Comparison of ENCODE assay signal across 9 cellular contexts in the genomic region with DNA sequence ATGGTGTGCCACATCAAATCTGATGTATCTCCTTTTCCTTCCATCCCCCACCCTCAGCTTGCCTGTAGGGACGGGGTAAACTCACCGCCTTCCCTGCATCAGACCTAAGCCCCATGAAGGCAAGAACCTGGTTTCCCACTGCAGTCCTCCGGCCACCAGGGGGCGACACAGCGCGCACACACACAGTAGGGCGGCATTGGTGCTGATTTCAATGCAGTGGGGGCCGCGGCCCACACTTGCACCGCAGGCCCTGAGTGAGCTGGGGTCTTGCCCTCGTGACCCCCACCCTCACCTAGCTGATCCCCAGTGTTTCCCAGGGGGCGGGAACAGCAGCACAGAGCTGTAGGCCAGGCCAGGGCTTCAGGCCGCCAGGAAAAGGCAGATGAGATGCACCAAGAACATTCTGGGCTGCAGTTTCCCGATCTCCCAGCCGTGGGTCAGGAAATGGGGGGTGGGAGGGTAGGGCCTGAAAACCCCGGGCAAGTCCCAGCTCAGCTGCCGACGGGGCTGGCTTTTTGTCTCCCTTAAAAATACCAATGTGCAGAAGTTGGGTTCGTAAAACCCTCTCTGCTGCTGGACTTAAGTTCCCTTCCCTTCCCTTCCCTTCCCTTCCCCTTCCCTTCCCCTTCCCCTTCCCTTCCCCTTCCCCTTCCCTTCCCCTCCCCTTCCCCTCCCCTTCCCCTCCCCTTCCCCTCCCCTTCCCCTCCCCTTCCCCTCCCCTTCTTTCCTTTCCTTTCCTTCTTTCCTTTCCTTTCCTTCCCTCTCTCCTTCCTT. TPM values are rescaled to one million over a fixed set of nuclear protein-coding genes. Genes with fewer than 3 reads are reported as not detected.
DNase-seq lines count a peak whose midpoint lies in the region; ATAC-seq, FAIRE-seq and TF ChIP-seq lines count a peak whose summit lies in the region.
"Had no signal": no experiment of that assay in that cellular context is flagged by ENCODE, and none has a peak within 500 bp of the region (broad histone marks: within the 10 kb centered on the region; RNA-seq: fewer than 3 reads in every experiment).

No MANE protein-coding gene starts in this region.

- H3K9me3 ChIP-seq in A549 (0 out of 3 replicates have a peak, but pooled peaks cover 9% of the 10 kb centered on the region), liver (ENCODE audit: control insufficient read depth in 4 of 4, low read length in 3 of 4) (no peaks in the 10 kb centered on the region), ascending aorta (no peaks in the 10 kb centered on the region)
- H3K9me3 ChIP-seq: gastrocnemius medialis had no signal

- DNase-seq in A549 (ENCODE audit: low read depth in 1 of 2, low spot score in 1 of 2) (peak in 1 of 2 experiments; percentile 24), HUDEP-2 (lab: John Stamatoyannopoulos, UW; ENCODE audit: unreplicated experiment in 76 of 76) (peak in 39 of 76 experiments; percentile 2 to 57 (median 19)), DMS153 (lab: John Stamatoyannopoulos, UW) (no peak), ascending aorta (ENCODE audit: low spot score in 2 of 2) (no peak)
- peak; percentile 50 for DNase-seq in activated T-cell treated with anti-CD3 and anti-CD28 coated beads, Interleukin-2, amount 50 U/mL, for 4 hours
- DNase-seq: gastrocnemius medialis had no signal

- CTCF ChIA-PET in A549 (lab: Yijun Ruan, JAX) = interaction anchor here (1.3 to 2.0 kb wide), 3 partner anchors 10 to 137 kb away, joined by 5 to 9 read pairs (median 5); no protein-coding TSS in a partner anchor

- H3K9me3 Mint-ChIP-seq in activated T-cell treated with anti-CD3 and anti-CD28 coated beads, Interleukin-2, amount 50 U/mL, for 4 hours = no peaks in the 10 kb centered on the region

- H3K36me3 ChIP-seq in liver (ENCODE audit: control insufficient read depth in 4 of 4, insufficient read depth in 3 of 4, low read depth in 1 of 4, low read length in 3 of 4) (no peaks in the 10 kb centered on the region), ascending aorta (no peaks in the 10 kb centered on the region)
- H3K36me3 ChIP-seq: gastrocnemius medialis had no signal

- TF ChIP-seq EP300 in A549 (IDR thresholded peaks at IDR 0.05) = no peak

- peaks cover 18% of the 10 kb centered on the region for H3K27me3 Mint-ChIP-seq in activated T-cell treated with anti-CD3 and anti-CD28 coated beads, Interleukin-2, amount 50 U/mL, for 4 hours (ENCODE audit: low read depth)

- no peak overlapping the region for H3K4me3 Mint-ChIP-seq in activated T-cell treated with anti-CD3 and anti-CD28 coated beads, Interleukin-2, amount 50 U/mL, for 4 hours

- H3K4me3 ChIP-seq in A549 (no peak overlapping the region), liver (ENCODE audit: low read depth in 1 of 3, low read length in 3 of 3) (no peak overlapping the region), ascending aorta (no peak overlapping the region)
- H3K4me3 ChIP-seq: gastrocnemius medialis had no signal

- no peak for TF ChIP-seq RAD21 in A549 (conservative IDR thresholded peaks at IDR 0.05 in 1 of 2, IDR thresholded peaks at IDR 0.05 in 1 of 2)
- peak in 1 of 2 donors; percentile 44 for TF ChIP-seq RAD21 in liver (IDR thresholded peaks at IDR 0.05)

- no peak overlapping the region for H3K4me2 ChIP-seq in A549

- 49% methylated on average over 15 of the region's 19 CpGs for WGBS in A549 (ENCODE audit: missing lambda C conversion rate)
- 51% methylated on average over 19 of the region's 19 CpGs for WGBS in liver

- H3K9ac ChIP-seq in liver (ENCODE audit: low read depth in 1 of 2, low read length in 2 of 2) = no peak overlapping the region

- H3K4me1 ChIP-seq in A549 (no peaks in the 10 kb centered on the region), liver (ENCODE audit: control insufficient read depth in 4 of 4, insufficient read depth in 4 of 4, low read length in 3 of 4) (no peaks in the 10 kb centered on the region), ascending aorta (peaks cover 3 to 4% of the 10 kb centered on the region in 2 donors)
- H3K4me1 ChIP-seq: gastrocnemius medialis had no signal

- TF ChIP-seq POLR2A in A549 (IDR thresholded peaks at IDR 0.05; ENCODE audit: low read length) = no peak

- H3K27ac ChIP-seq in A549 (no peak overlapping the region), liver (ENCODE audit: low read depth in 1 of 2, low read length in 2 of 2) (no peak overlapping the region), ascending aorta (no peak overlapping the region)
- H3K27ac ChIP-seq: gastrocnemius medialis had no signal

- no peak for FAIRE-seq in A549 (lab: Jason Lieb, UNC)

- H3K27me3 ChIP-seq in liver (ENCODE audit: control insufficient read depth in 4 of 4, insufficient read depth in 4 of 4, low read length in 3 of 4) = peaks cover 0 to 6% (median under 1%) of the 10 kb centered on the region in 4 donors
- peaks cover 7% of the 10 kb centered on the region for H3K27me3 ChIP-seq in ascending aorta

- TF ChIP-seq CTCF in A549 (IDR thresholded peaks at IDR 0.05) (0 out of 3 replicates have a peak, but pooled peaks have one; percentile 11), liver (IDR thresholded peaks at IDR 0.05; ENCODE audit: low read depth, low read length, missing input control) (peak; percentile 26), ascending aorta (IDR thresholded peaks at IDR 0.05) (peak in 1 of 3 experiments; percentile 12)

- ATAC-seq in A549 (no peak), HG03460 (IDR thresholded peaks at IDR 0.05; ENCODE audit: unreplicated experiment) (no peak), HG03354 (IDR thresholded peaks at IDR 0.05; ENCODE audit: poor library complexity, severe bottlenecking, unreplicated experiment) (no peak)
- ATAC-seq in activated T-cell treated with anti-CD3 and anti-CD28 coated beads, Interleukin-2, amount 50 U/mL, for 4 hours = no peak
- ATAC-seq: gastrocnemius medialis had no signal

- no peaks in the 10 kb centered on the region for H3K36me3 Mint-ChIP-seq in activated T-cell treated with anti-CD3 and anti-CD28 coated beads, Interleukin-2, amount 50 U/mL, for 4 hours (ENCODE audit: insufficient read depth)

- peaks cover 6% of the 10 kb centered on the region for H3K4me1 Mint-ChIP-seq in activated T-cell treated with anti-CD3 and anti-CD28 coated beads, Interleukin-2, amount 50 U/mL, for 4 hours (ENCODE audit: low read depth)

- intact Hi-C loops in ascending aorta (cut with DNase I) = no loop called here

- POLR2A ChIA-PET in A549 (lab: Yijun Ruan, JAX) = no interaction called here

TF ChIP-seq in A549, 52 proteins besides CTCF, POLR2A, EP300 and RAD21 (continues in another document):
- no peak for TF ChIP-seq MYC (IDR thresholded peaks at IDR 0.05; ENCODE audit: borderline replicate concordance, low read length)

TF ChIP-seq in liver, 16 proteins besides CTCF, POLR2A, EP300 and RAD21:
- no peak for TF ChIP-seq FOXA2 (IDR thresholded peaks at IDR 0.05)
- no peak for TF ChIP-seq HNF4G (IDR thresholded peaks at IDR 0.05)
- TF ChIP-seq JUND (IDR thresholded peaks at IDR 0.05) = no peak
- TF ChIP-seq YY1 (IDR thresholded peaks at IDR 0.05) = no peak
- TF ChIP-seq NR2F2 (IDR thresholded peaks at IDR 0.05) = no peak

RNA-seq across cellular contexts. Expression of a gene that starts 19.5 kb away (rescaled TPM):
- polyA plus RNA-seq in A549 (2011; rRNA removed) (not detected in 2 replicates), A549 (2017; fragmentation: RNase III; extraction: RNeasy Plus Mini Kit Qiagen cat#74134 plus additional on column Dnase treatment) (not detected in 3 replicates), liver (1 to 10 TPM; 2.1 to 4.0 TPM)
- not detected in 2 replicates for polyA plus RNA-seq in A549 (2012; cell fraction: cytosol; rRNA removed)
- polyA plus RNA-seq in A549 (2012; cell fraction: nucleus; rRNA removed) = not detected in 2 replicates
- not detected in 2 replicates for polyA minus RNA-seq in A549 (2011; rRNA and poly(A)+ RNA removed)
- total RNA-seq in activated T-cell treated with anti-CD3 and anti-CD28 coated beads, Interleukin-2, amount 50 U/mL, for 4 hours = not detected
- total RNA-seq in liver (1 to 10 TPM; 3.0 to 3.7 TPM), ascending aorta (not detected)
- total RNA-seq: gastrocnemius medialis had no signal

RNA-seq across cellular contexts. Expression of a gene that starts 46.5 kb away (rescaled TPM):
- polyA plus RNA-seq in A549 (2011; rRNA removed) (not detected in 2 replicates), A549 (2017; fragmentation: RNase III; extraction: RNeasy Plus Mini Kit Qiagen cat#74134 plus additional on column Dnase treatment) (not detected in 3 replicates), liver (10 to 100 TPM in 1 of 2 donors, 1 to 10 TPM in 1; 2.7 to 21.2 TPM)
- not detected in 2 replicates for polyA plus RNA-seq in A549 (2012; cell fraction: cytosol; rRNA removed)
- polyA plus RNA-seq in A549 (2012; cell fraction: nucleus; rRNA removed) = not detected in 2 replicates
- not detected in 2 replicates for polyA minus RNA-seq in A549 (2011; rRNA and poly(A)+ RNA removed)
- not detected for total RNA-seq in activated T-cell treated with anti-CD3 and anti-CD28 coated beads, Interleukin-2, amount 50 U/mL, for 4 hours
- total RNA-seq in liver (1 to 10 TPM in 1 of 2 donors, under 1 TPM in 1; 0.37 to 2.4 TPM), ascending aorta (not detected)
- total RNA-seq: gastrocnemius medialis had no signal

RNA-seq across cellular contexts. Expression of a gene that starts 55.1 kb away (rescaled TPM):
- not detected in 2 replicates for polyA plus RNA-seq in A549 (2011; rRNA removed)
- 0.01 TPM in 2 replicates for polyA plus RNA-seq in A549 (2012; cell fraction: cytosol; rRNA removed)
- polyA plus RNA-seq in A549 (2012; cell fraction: nucleus; rRNA removed) = not detected in 2 replicates
- polyA plus RNA-seq in A549 (2017; fragmentation: RNase III; extraction: RNeasy Plus Mini Kit Qiagen cat#74134 plus additional on column Dnase treatment) = not detected in 3 replicates
- polyA minus RNA-seq in A549 (2011; rRNA and poly(A)+ RNA removed) = not detected in 2 replicates
- total RNA-seq in activated T-cell treated with anti-CD3 and anti-CD28 coated beads, Interleukin-2, amount 50 U/mL, for 4 hours = under 1 TPM in 2 of 3 donors, not detected in 1; 0.08 to 0.14 TPM
- total RNA-seq in liver = 10 to 100 TPM in 1 of 2 donors, 1 to 10 TPM in 1; 1.8 to 18.2 TPM
- 10 to 100 TPM in 1 of 2 donors, 1 to 10 TPM in 1; 3.8 to 11.6 TPM for polyA plus RNA-seq in liver
- total RNA-seq in ascending aorta = 3.4 TPM

Comparison
In these comparisons a context has a peak if more than half of its experiments do, and no peak if none do; other contexts are left out.
1. DNase-seq: peak in HUDEP-2 (39 of 76) and activated T-cell treated with anti-CD3 and anti-CD28 coated beads, Interleukin-2, amount 50 U/mL, for 4 hours (single experiment); none in DMS153 (single experiment) and ascending aorta (0 of 2).